31 cellular contexts compared by ENCODE assay signal in the genomic region with DNA sequence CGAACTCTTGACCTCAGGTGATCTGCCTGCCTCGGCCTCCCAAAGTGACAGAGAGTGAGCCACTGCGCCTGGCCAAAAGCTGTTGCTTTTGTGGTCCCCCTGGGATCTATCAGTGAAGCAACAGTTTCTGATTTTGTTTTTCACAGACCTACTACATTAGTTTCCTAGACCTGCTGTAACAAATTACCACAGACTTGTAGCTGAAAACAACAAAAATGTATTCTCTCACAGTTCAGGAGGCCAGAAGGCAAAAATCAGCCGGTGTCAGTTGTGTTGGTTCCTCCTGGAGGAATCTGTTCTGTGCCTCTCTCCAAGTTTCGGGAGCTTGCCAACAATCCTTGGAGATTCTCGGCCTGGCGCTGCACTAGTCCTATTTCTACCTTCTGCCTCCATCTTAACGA.
"Had no signal": no experiment of that assay in that cellular context is flagged by ENCODE, and none has a peak within 500 bp of the region (broad histone marks: within the 10 kb centered on the region; RNA-seq: fewer than 3 reads in every experiment).

No MANE protein-coding gene starts in this region.

- H3K9me3 ChIP-seq: adrenal gland, body of pancreas, MG63 had no signal

- H3K36me3 ChIP-seq: adrenal gland, MG63 had no signal

- H3K4me3 Mint-ChIP-seq: activated B cell treated with CpG ODN at 0.5 μM for 24 hours; activated naive CD4-positive, alpha-beta T cell treated with anti-CD3 and anti-CD28 coated beads, Interleukin-2, amount 50 U/mL, for 24 hours; activated naive CD8-positive, alpha-beta T cell treated with anti-CD3 and anti-CD28 coated beads, Interleukin-2, amount 10 ng/mL, durations not matched to agents 7 days and 5 days; activated T-cell treated with anti-CD3 and anti-CD28 coated beads, Interleukin-2, amount 50 U/mL, for 24 hours had no signal

- H3K4me1 ChIP-seq: adrenal gland, body of pancreas had no signal

- H3K27ac Mint-ChIP-seq: activated B cell treated with CpG ODN at 0.5 μM for 24 hours; activated naive CD4-positive, alpha-beta T cell treated with anti-CD3 and anti-CD28 coated beads, Interleukin-2, amount 50 U/mL, for 24 hours; activated naive CD8-positive, alpha-beta T cell treated with anti-CD3 and anti-CD28 coated beads, Interleukin-2, amount 10 ng/mL, durations not matched to agents 7 days and 5 days; activated T-cell treated with anti-CD3 and anti-CD28 coated beads, Interleukin-2, amount 50 U/mL, for 24 hours; activated T-helper 2 cell treated with anti-CD3 and anti-CD28 coated beads, Interferon-gamma antibody, Interleukin-2, Interleukin-4, amounts not matched to agents 10 μg/mL and 5 μg/mL and 100 μg/mL, durations not matched to agents 14 hours and 24 hours and 36 hours had no signal

- H3K27me3 Mint-ChIP-seq: activated naive CD4-positive, alpha-beta T cell treated with anti-CD3 and anti-CD28 coated beads, Interleukin-2, amount 50 U/mL, for 24 hours; activated T-cell treated with anti-CD3 and anti-CD28 coated beads, Interleukin-2, amount 50 U/mL, for 24 hours had no signal

- H3K36me3 Mint-ChIP-seq: activated naive CD4-positive, alpha-beta T cell treated with anti-CD3 and anti-CD28 coated beads, Interleukin-2, amount 50 U/mL, for 24 hours; activated naive CD8-positive, alpha-beta T cell treated with anti-CD3 and anti-CD28 coated beads, Interleukin-2, amount 10 ng/mL, durations not matched to agents 7 days and 5 days had no signal

- H3K9me3 Mint-ChIP-seq: activated B cell treated with CpG ODN at 0.5 μM for 24 hours; activated naive CD4-positive, alpha-beta T cell treated with anti-CD3 and anti-CD28 coated beads, Interleukin-2, amount 50 U/mL, for 24 hours; activated T-cell treated with anti-CD3 and anti-CD28 coated beads, Interleukin-2, amount 50 U/mL, for 24 hours; activated T-helper 2 cell treated with anti-CD3 and anti-CD28 coated beads, Interferon-gamma antibody, Interleukin-2, Interleukin-4, amounts not matched to agents 10 μg/mL and 5 μg/mL and 100 μg/mL, durations not matched to agents 14 hours and 24 hours and 36 hours had no signal

- H3K27me3 ChIP-seq: body of pancreas had no signal

- DNase-seq: activated B cell treated with CpG ODN at 0.5 μM for 24 hours; activated CD4-positive, alpha-beta T cell treated with anti-CD3 and anti-CD28 coated beads for 4 hours; activated CD4-positive, CD25-positive, alpha-beta regulatory T cell treated with anti-CD3 and anti-CD28 coated beads, Interleukin-2, amount 50 U/mL, for 72 hours; activated CD8-positive, alpha-beta memory T cell treated with anti-CD3 and anti-CD28 coated beads for 24 hours; activated gamma-delta T cell; activated naive CD4-positive, alpha-beta T cell treated with Interleukin-2 at 50 U/mL for 16 hours; activated naive CD8-positive, alpha-beta T cell treated with anti-CD3 and anti-CD28 coated beads, Interleukin-2, amount 10 ng/mL, durations not matched to agents 7 days and 5 days; activated T-cell treated with anti-CD3 and anti-CD28 coated beads, Interleukin-2, amount 50 U/mL, for 24 hours; adrenal gland; body of pancreas; Kasumi-1; KG1; MG63; NCI-H1048; NCI-H1105 treated with DMSO at 0.1 percent for 48 hours; NCI-H1436; NCI-H1694; NCI-H1930; NCI-H2081 treated with DMSO at 0.1 percent for 48 hours; NCI-H345; NCI-H524 treated with DMSO at 0.1 percent for 48 hours; PC-9; Right ventricle myocardium superior; SW 1271; T-helper 1 cell; T-helper 2 cell; T-helper 9 cell had no signal

- H3K4me1 Mint-ChIP-seq: activated B cell treated with CpG ODN at 0.5 μM for 24 hours; activated naive CD4-positive, alpha-beta T cell treated with anti-CD3 and anti-CD28 coated beads, Interleukin-2, amount 50 U/mL, for 24 hours; activated naive CD8-positive, alpha-beta T cell treated with anti-CD3 and anti-CD28 coated beads, Interleukin-2, amount 10 ng/mL, durations not matched to agents 7 days and 5 days had no signal

- H3K4me3 ChIP-seq: adrenal gland, body of pancreas, MG63, PC-9 had no signal

- H3K27ac ChIP-seq: adrenal gland, body of pancreas, PC-9, RWPE1, VCaP had no signal
